6 cellular contexts compared by ENCODE assay signal in the genomic region with DNA sequence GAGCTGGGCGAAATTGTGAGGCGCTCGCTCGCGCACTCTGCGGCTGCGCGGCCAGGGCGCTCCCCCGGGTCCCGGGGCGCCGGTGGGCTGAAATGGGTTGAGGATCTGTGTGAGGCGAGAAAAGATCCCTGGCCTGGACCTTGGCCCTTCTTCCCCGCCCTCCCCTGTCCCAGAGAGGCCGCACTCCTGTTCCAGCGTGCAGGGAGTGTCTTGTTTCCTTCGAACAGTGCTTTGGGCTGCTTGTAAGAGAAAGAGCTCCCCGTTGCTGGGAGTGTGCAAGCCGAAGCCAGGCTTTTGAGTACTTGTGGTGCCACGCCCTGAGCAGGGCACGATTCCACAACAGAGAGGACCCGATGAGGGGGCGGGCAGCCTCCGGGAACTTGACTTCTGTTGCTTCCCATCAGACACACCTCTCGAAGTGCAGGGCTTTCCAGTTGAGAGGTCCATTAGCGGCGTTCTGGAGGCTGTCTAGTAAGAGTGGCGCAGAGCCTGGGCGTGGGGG. TPM values are rescaled to one million over a fixed set of nuclear protein-coding genes. Genes with fewer than 3 reads are reported as not detected.
A peak's percentile ranks its signal among the peaks of the same experiment; 100 is the strongest.
DNase-seq lines count a peak whose midpoint lies in the region; ATAC-seq and TF ChIP-seq lines count a peak whose summit lies in the region.

No MANE protein-coding gene starts in this region.

- H3K27me3 ChIP-seq in colonic mucosa, result no peaks in the 10 kb centered on the region
- no peaks in the 10 kb centered on the region for H3K27me3 ChIP-seq in prostate gland (replicated peaks; ENCODE audit: insufficient read depth)

- peaks cover 18% of the 10 kb centered on the region for H3K4me1 ChIP-seq in colonic mucosa
- H3K4me1 ChIP-seq in prostate gland (replicated peaks), result peaks cover 9% of the 10 kb centered on the region

- H3K9me3 ChIP-seq in colonic mucosa, result no peaks in the 10 kb centered on the region
- H3K9me3 ChIP-seq in prostate gland, result no peaks in the 10 kb centered on the region

- TF ChIP-seq CTCF in AG04449 (IDR thresholded peaks at IDR 0.05; ENCODE audit: insufficient read depth, low read length, missing control alignments), result no peak
- TF ChIP-seq CTCF in colonic mucosa (IDR thresholded peaks at IDR 0.05), result no peak
- no peak for TF ChIP-seq CTCF in prostate gland (IDR thresholded peaks at IDR 0.05)

- H3K4me3 ChIP-seq in AG04449 (ENCODE audit: low read depth, low read length), result peak overlapping the region; percentile 89
- H3K4me3 ChIP-seq in colonic mucosa, result peak overlapping the region; percentile 81
- peak overlapping the region; percentile 51 to 88 for H3K4me3 ChIP-seq in prostate gland

- H3K27ac ChIP-seq in colonic mucosa (peak overlapping the region; percentile 87), prostate gland (peak overlapping the region; percentile 59 to 76)

- under 1% methylated on average over 23 of the region's 30 CpGs for WGBS in prostate gland

- intact Hi-C loops in colonic mucosa (cut with DNase I) (no loop called here), prostate gland (cut with DNase I) (no loop called here)

- CTCF ChIA-PET in AG04449 (lab: Yijun Ruan, JAX) (interaction anchor here (0.8 to 1.2 kb wide), 3 partner anchors 15 to 32 kb away, joined by 3 to 4 read pairs (median 3); no protein-coding TSS in a partner anchor), HEK293T (lab: Yijun Ruan, JAX) (no interaction called here)

- POLR2A ChIA-PET in AG04449 (lab: Yijun Ruan, JAX) (interaction anchor here (0.6 to 1.0 kb wide), 2 partner anchors 11 to 852 kb away, joined by 3 read pairs; no protein-coding TSS in a partner anchor), HEK293T (lab: Yijun Ruan, JAX) (interaction anchor here (0.6 to 1.7 kb wide), 18 partner anchors 8 to 394 kb away, joined by 3 to 10 read pairs (median 4); partner anchors contain the start of genes CRAT, MIGA2, PTPA and SH3GLB2)

- H3K36me3 ChIP-seq in colonic mucosa (peaks cover 9% of the 10 kb centered on the region), prostate gland (peaks cover 2 to 3% of the 10 kb centered on the region in 2 donors)

- no peak for TF ChIP-seq POLR2A in prostate gland (IDR thresholded peaks at IDR 0.05)

- no peak for DNase-seq in AG04449 (ENCODE audit: low read depth, low spot score)
- DNase-seq in HEK293T (ENCODE audit: extremely low spot score), result peak; percentile 23
- DNase-seq in colonic mucosa, result no peak
- no peak for DNase-seq in prostate gland (ENCODE audit: low spot score)

- peak overlapping the region; percentile 52 to 91 for H3K9ac ChIP-seq in colonic mucosa (ENCODE audit: low read depth in 2 of 2, low read length in 2 of 2)

- ATAC-seq in HG02588 (IDR thresholded peaks at IDR 0.05; ENCODE audit: unreplicated experiment) (no peak), HG03571 (IDR thresholded peaks at IDR 0.05; ENCODE audit: unreplicated experiment) (no peak)

TF ChIP-seq in HEK293T, 16 proteins besides CTCF, POLR2A, EP300 and RAD21:
- TF ChIP-seq TARDBP (IDR thresholded peaks at IDR 0.05), result no peak
- TF ChIP-seq ZNF384 (IDR thresholded peaks at IDR 0.05), result no peak
- TF ChIP-seq ELF4 (IDR thresholded peaks at IDR 0.05), result no peak
- no peak for TF ChIP-seq HDGF (IDR thresholded peaks at IDR 0.05; ENCODE audit: borderline replicate concordance)
- no peak for TF ChIP-seq L3MBTL2 (conservative IDR thresholded peaks at IDR 0.05)

RNA-seq across cellular contexts. Expression of gene DOLPP1, which starts 0.5 kb away (rescaled TPM):
- total RNA-seq in colonic mucosa (10 to 100 TPM; 33.9 to 37.3 TPM), prostate gland (10 to 100 TPM; 13.5 to 24.1 TPM)

RNA-seq across cellular contexts. Expression of gene CRAT, which starts 29.2 kb away (rescaled TPM):
- total RNA-seq in colonic mucosa (10 to 100 TPM; 62.3 to 78.3 TPM), prostate gland (10 to 100 TPM; 59.8 to 98.3 TPM)

RNA-seq across cellular contexts. Expression of gene PTPA, which starts 29.8 kb away (rescaled TPM):
- total RNA-seq in colonic mucosa (100 to 1,000 TPM in 1 of 2 donors, 10 to 100 TPM in 1; 94.5 to 142 TPM), prostate gland (100 to 1,000 TPM; 165 to 173 TPM)

RNA-seq across cellular contexts. Expression of gene MIGA2, which starts 45.0 kb away (rescaled TPM):
- 10 to 100 TPM; 47.4 to 74.8 TPM for total RNA-seq in colonic mucosa
- total RNA-seq in prostate gland, result 10 to 100 TPM; 54.5 to 56.5 TPM

RNA-seq across cellular contexts. Expression of gene SH3GLB2, which starts 53.3 kb away (rescaled TPM):
- total RNA-seq in colonic mucosa, result 100 to 1,000 TPM; 109 to 110 TPM
- 100 to 1,000 TPM; 113 to 178 TPM for total RNA-seq in prostate gland
